12 cellular contexts compared by ENCODE assay signal in genomic region chr2:40434638-40435296, GRCh38. TPM values are rescaled to one million over a fixed set of nuclear protein-coding genes. Genes with fewer than 3 reads are reported as not detected.
DNase-seq lines count a peak whose midpoint lies in the region; ATAC-seq, FAIRE-seq and TF ChIP-seq lines count a peak whose summit lies in the region.
"Had no signal": no experiment of that assay in that cellular context is flagged by ENCODE, and none has a peak within 500 bp of the region (broad histone marks: within the 10 kb centered on the region; RNA-seq: fewer than 3 reads in every experiment).

No MANE protein-coding gene starts in this region.

- no peak for TF ChIP-seq POLR2A in uterus (IDR thresholded peaks at IDR 0.05)

- peaks cover 48% of the 10 kb centered on the region for H3K4me1 ChIP-seq in keratinocyte (ENCODE audit: control insufficient read depth, extremely low read depth, insufficient read depth, low read length)
- H3K4me1 ChIP-seq in uterus, result peaks cover 3 to 10% of the 10 kb centered on the region in 2 donors

- in situ Hi-C loops in astrocyte of the spinal cord (cut with HindIII; ENCODE audit: low sequenced_read_pairs), result no loop called here

- peak overlapping the region; percentile 60 for H3K27ac ChIP-seq in keratinocyte (ENCODE audit: control insufficient read depth, insufficient read depth, low read length)
- peak overlapping the region; percentile 57 to 58 for H3K27ac ChIP-seq in uterus
- H3K27ac ChIP-seq: 22Rv1, hepatocyte had no signal

- peak; percentile 100 for FAIRE-seq in keratinocyte (lab: Jason Lieb, UNC)

- intact Hi-C loops in uterus (cut with DNase I; ENCODE audit: low total_unique reads), result no loop called here

- H3K4me3 ChIP-seq in astrocyte of the spinal cord (ENCODE audit: low read depth, low read length), result no peak overlapping the region
- peak overlapping the region in 1 of 3 experiments; percentile 7 for H3K4me3 ChIP-seq in keratinocyte (ENCODE audit: control insufficient read depth in 2 of 3, extremely low read depth in 1 of 3, insufficient read depth in 2 of 3, low read depth in 1 of 3, low read length in 3 of 3)
- no peak overlapping the region for H3K4me3 ChIP-seq in uterus
- H3K4me3 ChIP-seq: hepatocyte, spleen had no signal

- H3K9me3 ChIP-seq in keratinocyte (ENCODE audit: control insufficient read depth, low read depth, low read length) (no peaks in the 10 kb centered on the region), uterus (no peaks in the 10 kb centered on the region)
- H3K9me3 ChIP-seq: spleen had no signal

- ATAC-seq in GM19395 (IDR thresholded peaks at IDR 0.05; ENCODE audit: unreplicated experiment), result no peak
- ATAC-seq: T-cell had no signal

- no peak for TF ChIP-seq CTCF in astrocyte of the spinal cord (IDR thresholded peaks at IDR 0.05; ENCODE audit: low read depth, low read length)
- no peak for TF ChIP-seq CTCF in keratinocyte (optimal IDR thresholded peaks at IDR 0.05 in 1 of 3, IDR thresholded peaks at IDR 0.05 in 1 of 3, conservative IDR thresholded peaks at IDR 0.05 in 1 of 3; ENCODE audit: extremely low read depth in 1 of 3, insufficient read depth in 2 of 3, low read length in 3 of 3)
- TF ChIP-seq CTCF in uterus (IDR thresholded peaks at IDR 0.05), result no peak
- TF ChIP-seq CTCF in GM10266 (IDR thresholded peaks at IDR 0.05; ENCODE audit: control insufficient read depth, insufficient read depth, low read depth, missing control alignments), result no peak

- peak overlapping the region; percentile 73 for H3K4me2 ChIP-seq in keratinocyte (ENCODE audit: control insufficient read depth, extremely low read depth, insufficient read depth, low read depth, low read length)
- H3K4me2 ChIP-seq: hepatocyte had no signal

- H3K36me3 ChIP-seq in keratinocyte (ENCODE audit: control insufficient read depth in 2 of 2, extremely low read depth in 1 of 2, insufficient read depth in 2 of 2, low read length in 2 of 2) (no peaks in the 10 kb centered on the region), uterus (no peaks in the 10 kb centered on the region)

- dilution Hi-C loops in keratinocyte (cut with MboI; ENCODE audit: extremely low pct_ligation_motif_present, low sequenced_read_pairs), result no loop called here

- H3K9me1 ChIP-seq in keratinocyte (ENCODE audit: control insufficient read depth, extremely low read depth, insufficient read depth, low read length), result no peaks in the 10 kb centered on the region

- DNase-seq in DMS 273 (lab: John Stamatoyannopoulos, UW; ENCODE audit: unreplicated experiment) (peak; percentile 5), DMS 273 treated with DMSO at 0.1 percent for 48 hours (lab: John Stamatoyannopoulos, UW) (no peak), astrocyte of the spinal cord (ENCODE audit: low read depth, low spot score) (peak; percentile 91), keratinocyte (ENCODE audit: low read depth, low spot score) (peak; percentile 86), uterus (peak in 1 of 2 donors; percentile 40), GM10266 (ENCODE audit: extremely low spot score) (no peak), SKM-1 (lab: John Stamatoyannopoulos, UW; ENCODE audit: unreplicated experiment) (no peak)
- DNase-seq: spleen, T-cell had no signal

- H3K27me3 ChIP-seq in keratinocyte (ENCODE audit: control insufficient read depth, extremely low read depth, insufficient read depth, low read length), result no peaks in the 10 kb centered on the region
- no peaks in the 10 kb centered on the region for H3K27me3 ChIP-seq in uterus
- H3K27me3 ChIP-seq: hepatocyte, spleen had no signal

- H3K9ac ChIP-seq in keratinocyte (ENCODE audit: control insufficient read depth, extremely low read depth, insufficient read depth, low read length), result no peak overlapping the region

- no peaks in the 10 kb centered on the region for H4K20me1 ChIP-seq in keratinocyte (ENCODE audit: control insufficient read depth, extremely low read depth, insufficient read depth, low read length)

- peak overlapping the region; percentile 70 for H2AFZ ChIP-seq in keratinocyte (ENCODE audit: control insufficient read depth, low read length)
- H2AFZ ChIP-seq: hepatocyte had no signal

- no peaks in the 10 kb centered on the region for H3K79me2 ChIP-seq in keratinocyte (ENCODE audit: control insufficient read depth, insufficient read depth, low read length)
- H3K79me2 ChIP-seq: hepatocyte had no signal

RNA-seq across cellular contexts. Expression of gene SLC8A1, which starts 17.1 kb away (rescaled TPM):
- polyA plus RNA-seq in keratinocyte, result 0.61 to 3.2 TPM (median 2.7 TPM) in 3 replicates
- polyA plus RNA-seq in keratinocyte (2011; ENCODE audit: low read depth), result 0.06 TPM
- polyA plus RNA-seq in keratinocyte (2011; cell fraction: cytosol; rRNA removed), result 0.36 and 0.84 TPM in 2 replicates
- 1.1 and 1.3 TPM in 2 replicates for polyA plus RNA-seq in keratinocyte (2011; cell fraction: nucleus; rRNA removed)
- polyA plus RNA-seq in keratinocyte (2012; ENCODE audit: low replicate concordance), result 0.03 and 3.3 TPM in 2 replicates
- polyA minus RNA-seq in keratinocyte, result 6.1 to 19.5 TPM (median 7.5 TPM) in 3 replicates
- polyA minus RNA-seq in keratinocyte (2011; cell fraction: cytosol; rRNA and poly(A)+ RNA removed), result 4.2 TPM
- polyA minus RNA-seq in keratinocyte (2011; cell fraction: nucleus; rRNA and poly(A)+ RNA removed), result 2.5 and 3.5 TPM in 2 replicates
- total RNA-seq in uterus, result 100 to 1,000 TPM in 3 of 4 donors, 10 to 100 TPM in 1; 61.2 to 257 (median 140) TPM

Comparison
In these comparisons a context has a peak if more than half of its experiments do, and no peak if none do; other contexts are left out.
1. DNase-seq: peak in DMS 273 (single experiment), astrocyte of the spinal cord (single experiment) and keratinocyte (single experiment); none in DMS 273 treated with DMSO at 0.1 percent for 48 hours (single experiment), GM10266 (single experiment) and SKM-1 (single experiment).